1 cellular context compared by ENCODE assay signal in the genomic region with DNA sequence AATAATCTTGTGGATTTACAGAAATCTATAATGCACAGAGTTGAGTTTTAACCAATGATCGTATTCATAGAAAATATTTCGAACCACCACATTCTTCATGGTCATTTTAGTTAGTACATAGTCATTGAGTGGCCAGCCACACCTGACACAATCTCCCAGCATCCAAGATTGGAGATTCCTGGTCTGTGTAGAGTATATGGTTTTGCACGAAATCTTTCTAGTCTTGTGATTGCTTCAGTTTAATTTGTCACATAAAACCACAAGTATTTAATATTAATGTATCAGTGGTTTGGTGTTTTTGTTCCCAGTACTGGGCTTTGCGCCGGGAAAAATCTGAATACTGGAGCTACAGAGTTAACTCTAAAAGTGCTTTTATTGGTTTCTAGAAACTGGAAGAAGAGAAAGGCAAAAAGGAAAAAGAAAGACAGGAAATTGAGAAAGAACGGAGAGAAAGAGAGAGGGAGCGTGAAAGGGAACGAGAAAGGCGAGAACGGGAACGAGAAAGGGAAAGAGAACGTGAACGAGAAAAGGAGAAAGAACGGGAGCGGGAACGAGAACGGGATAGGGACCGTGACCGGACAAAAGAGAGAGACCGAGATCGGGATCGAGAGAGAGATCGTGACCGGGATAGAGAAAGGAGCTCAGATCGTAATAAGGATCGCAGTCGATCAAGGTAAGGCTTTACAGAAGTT.
TF ChIP-seq lines count a peak whose summit lies in the region.

No MANE protein-coding gene starts in this region.

TF ChIP-seq in K562, 482 proteins besides CTCF, POLR2A, EP300 and RAD21:
- TF ChIP-seq ZNF354B (CRISPR knock-in tag; IDR thresholded peaks at IDR 0.05) (no peak), ZNF133 (CRISPR knock-in tag; IDR thresholded peaks at IDR 0.05) (no peak), HCFC1 (IDR thresholded peaks at IDR 0.05; ENCODE audit: low read depth, low read length) (no peak), ZNF274 (IDR thresholded peaks at IDR 0.05; ENCODE audit: borderline replicate concordance, low read depth, low read length) (no peak), THAP12 (CRISPR knock-in tag; IDR thresholded peaks at IDR 0.05) (no peak), SIN3B (IDR thresholded peaks at IDR 0.05; ENCODE audit: low read depth) (no peak), ZNF23 (CRISPR knock-in tag; IDR thresholded peaks at IDR 0.05) (no peak), HMGN3 (IDR thresholded peaks at IDR 0.05; ENCODE audit: borderline replicate concordance, extremely low read depth, insufficient read length, low read depth, low read length) (no peak), TBP (optimal IDR thresholded peaks at IDR 0.05; ENCODE audit: low read depth, low read length) (no peak), SPI1 (IDR thresholded peaks at IDR 0.05; ENCODE audit: borderline replicate concordance, low read depth, low read length) (no peak), NONO (IDR thresholded peaks at IDR 0.05; ENCODE audit: low read depth in 2 of 2, low read length in 1 of 2) (no peak), HLTF (IDR thresholded peaks at IDR 0.05) (no peak), PCBP2 (IDR thresholded peaks at IDR 0.05; ENCODE audit: low read depth, low read length, poor library complexity, severe bottlenecking) (no peak), KLF6 (CRISPR knock-in tag; IDR thresholded peaks at IDR 0.05; ENCODE audit: borderline replicate concordance) (no peak), POLR2AphosphoS2 (IDR thresholded peaks at IDR 0.05; ENCODE audit: low read length) (no peak)
- TF ChIP-seq, protein P1, sequence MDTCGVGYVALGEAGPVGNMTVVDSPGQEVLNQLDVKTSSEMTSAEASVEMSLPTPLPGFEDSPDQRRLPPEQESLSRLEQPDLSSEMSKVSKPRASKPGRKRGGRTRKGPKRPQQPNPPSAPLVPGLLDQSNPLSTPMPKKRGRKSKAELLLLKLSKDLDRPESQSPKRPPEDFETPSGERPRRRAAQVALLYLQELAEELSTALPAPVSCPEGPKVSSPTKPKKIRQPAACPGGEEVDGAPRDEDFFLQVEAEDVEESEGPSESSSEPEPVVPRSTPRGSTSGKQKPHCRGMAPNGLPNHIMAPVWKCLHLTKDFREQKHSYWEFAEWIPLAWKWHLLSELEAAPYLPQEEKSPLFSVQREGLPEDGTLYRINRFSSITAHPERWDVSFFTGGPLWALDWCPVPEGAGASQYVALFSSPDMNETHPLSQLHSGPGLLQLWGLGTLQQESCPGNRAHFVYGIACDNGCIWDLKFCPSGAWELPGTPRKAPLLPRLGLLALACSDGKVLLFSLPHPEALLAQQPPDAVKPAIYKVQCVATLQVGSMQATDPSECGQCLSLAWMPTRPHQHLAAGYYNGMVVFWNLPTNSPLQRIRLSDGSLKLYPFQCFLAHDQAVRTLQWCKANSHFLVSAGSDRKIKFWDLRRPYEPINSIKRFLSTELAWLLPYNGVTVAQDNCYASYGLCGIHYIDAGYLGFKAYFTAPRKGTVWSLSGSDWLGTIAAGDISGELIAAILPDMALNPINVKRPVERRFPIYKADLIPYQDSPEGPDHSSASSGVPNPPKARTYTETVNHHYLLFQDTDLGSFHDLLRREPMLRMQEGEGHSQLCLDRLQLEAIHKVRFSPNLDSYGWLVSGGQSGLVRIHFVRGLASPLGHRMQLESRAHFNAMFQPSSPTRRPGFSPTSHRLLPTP (IDR thresholded peaks at IDR 0.05; ENCODE audit: borderline replicate concordance, extremely low read depth, insufficient read length) = no peak
- TF ChIP-seq, protein P2, sequence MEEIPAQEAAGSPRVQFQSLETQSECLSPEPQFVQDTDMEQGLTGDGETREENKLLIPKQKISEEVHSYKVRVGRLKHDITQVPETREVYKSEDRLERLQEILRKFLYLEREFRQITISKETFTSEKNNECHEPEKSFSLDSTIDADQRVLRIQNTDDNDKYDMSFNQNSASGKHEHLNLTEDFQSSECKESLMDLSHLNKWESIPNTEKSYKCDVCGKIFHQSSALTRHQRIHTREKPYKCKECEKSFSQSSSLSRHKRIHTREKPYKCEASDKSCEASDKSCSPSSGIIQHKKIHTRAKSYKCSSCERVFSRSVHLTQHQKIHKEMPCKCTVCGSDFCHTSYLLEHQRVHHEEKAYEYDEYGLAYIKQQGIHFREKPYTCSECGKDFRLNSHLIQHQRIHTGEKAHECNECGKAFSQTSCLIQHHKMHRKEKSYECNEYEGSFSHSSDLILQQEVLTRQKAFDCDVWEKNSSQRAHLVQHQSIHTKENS (CRISPR knock-in tag; IDR thresholded peaks at IDR 0.05) = no peak
- TF ChIP-seq, protein P3, sequence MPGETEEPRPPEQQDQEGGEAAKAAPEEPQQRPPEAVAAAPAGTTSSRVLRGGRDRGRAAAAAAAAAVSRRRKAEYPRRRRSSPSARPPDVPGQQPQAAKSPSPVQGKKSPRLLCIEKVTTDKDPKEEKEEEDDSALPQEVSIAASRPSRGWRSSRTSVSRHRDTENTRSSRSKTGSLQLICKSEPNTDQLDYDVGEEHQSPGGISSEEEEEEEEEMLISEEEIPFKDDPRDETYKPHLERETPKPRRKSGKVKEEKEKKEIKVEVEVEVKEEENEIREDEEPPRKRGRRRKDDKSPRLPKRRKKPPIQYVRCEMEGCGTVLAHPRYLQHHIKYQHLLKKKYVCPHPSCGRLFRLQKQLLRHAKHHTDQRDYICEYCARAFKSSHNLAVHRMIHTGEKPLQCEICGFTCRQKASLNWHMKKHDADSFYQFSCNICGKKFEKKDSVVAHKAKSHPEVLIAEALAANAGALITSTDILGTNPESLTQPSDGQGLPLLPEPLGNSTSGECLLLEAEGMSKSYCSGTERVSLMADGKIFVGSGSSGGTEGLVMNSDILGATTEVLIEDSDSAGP (CRISPR knock-in tag; IDR thresholded peaks at IDR 0.05) = no peak
- TF ChIP-seq, protein P4, sequence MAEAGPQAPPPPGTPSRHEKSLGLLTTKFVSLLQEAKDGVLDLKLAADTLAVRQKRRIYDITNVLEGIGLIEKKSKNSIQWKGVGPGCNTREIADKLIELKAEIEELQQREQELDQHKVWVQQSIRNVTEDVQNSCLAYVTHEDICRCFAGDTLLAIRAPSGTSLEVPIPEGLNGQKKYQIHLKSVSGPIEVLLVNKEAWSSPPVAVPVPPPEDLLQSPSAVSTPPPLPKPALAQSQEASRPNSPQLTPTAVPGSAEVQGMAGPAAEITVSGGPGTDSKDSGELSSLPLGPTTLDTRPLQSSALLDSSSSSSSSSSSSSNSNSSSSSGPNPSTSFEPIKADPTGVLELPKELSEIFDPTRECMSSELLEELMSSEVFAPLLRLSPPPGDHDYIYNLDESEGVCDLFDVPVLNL (CRISPR knock-in tag; IDR thresholded peaks at IDR 0.05; ENCODE audit: low read depth) = no peak
